21 cellular contexts compared by ENCODE assay signal in the genomic region with DNA sequence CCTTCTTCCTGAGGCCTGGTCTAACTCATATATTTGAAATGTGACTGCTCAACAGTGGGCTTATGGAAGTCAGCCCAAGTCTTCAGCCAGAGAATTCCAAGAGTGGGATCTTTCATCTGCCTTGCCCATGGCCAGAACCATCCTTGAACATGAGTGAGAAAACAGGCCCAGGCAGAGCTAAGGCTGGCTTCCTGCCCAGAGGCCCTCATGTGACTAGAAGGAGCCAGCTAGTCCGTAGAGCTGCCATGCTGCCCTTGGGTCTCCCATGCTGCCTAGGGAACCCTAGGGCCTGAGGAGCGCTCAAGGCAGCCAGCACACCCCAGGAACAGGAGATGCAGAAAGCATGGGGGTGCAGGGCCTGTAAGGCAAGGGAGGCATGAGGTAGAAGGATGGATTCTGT.
DNase-seq lines count a peak whose midpoint lies in the region; FAIRE-seq and TF ChIP-seq lines count a peak whose summit lies in the region.
"Had no signal": no experiment of that assay in that cellular context is flagged by ENCODE, and none has a peak within 500 bp of the region (broad histone marks: within the 10 kb centered on the region; RNA-seq: fewer than 3 reads in every experiment).

No MANE protein-coding gene starts in this region.

- dilution Hi-C loops in mammary epithelial cell (cut with HindIII; ENCODE audit: low sequenced_read_pairs) = no loop called here
- dilution Hi-C loops in keratinocyte (cut with MboI; ENCODE audit: extremely low pct_ligation_motif_present, low sequenced_read_pairs) = no loop called here

- H2BK15ac ChIP-seq in H9 (ENCODE audit: low read depth, low read length) = no peak overlapping the region

- H3K79me2 ChIP-seq in H9 (ENCODE audit: insufficient read depth, low read length) = no peaks in the 10 kb centered on the region
- H3K79me2 ChIP-seq in mammary epithelial cell (ENCODE audit: insufficient read depth, low read length) = no peaks in the 10 kb centered on the region
- no peaks in the 10 kb centered on the region for H3K79me2 ChIP-seq in keratinocyte (ENCODE audit: control insufficient read depth, insufficient read depth, low read length)

- H2AFZ ChIP-seq in H9 (ENCODE audit: low read length) = no peak overlapping the region
- peak overlapping the region; percentile 47 for H2AFZ ChIP-seq in mammary epithelial cell (ENCODE audit: low read depth, low read length)
- H2AFZ ChIP-seq in keratinocyte (ENCODE audit: control insufficient read depth, low read length) = peak overlapping the region; percentile 25

- H4K91ac ChIP-seq in H9 (ENCODE audit: insufficient read length, low read depth, low read length) = no peak overlapping the region

- TF ChIP-seq CTCF in H9 (conservative IDR thresholded peaks at IDR 0.05) = no peak
- TF ChIP-seq CTCF in mammary epithelial cell (conservative IDR thresholded peaks at IDR 0.05 in 1 of 2, IDR thresholded peaks at IDR 0.05 in 1 of 2; ENCODE audit: extremely low read depth in 1 of 2, insufficient read depth in 1 of 2, low read depth in 1 of 2, low read length in 2 of 2) = no peak
- no peak for TF ChIP-seq CTCF in keratinocyte (optimal IDR thresholded peaks at IDR 0.05 in 1 of 3, IDR thresholded peaks at IDR 0.05 in 1 of 3, conservative IDR thresholded peaks at IDR 0.05 in 1 of 3; ENCODE audit: extremely low read depth in 1 of 3, insufficient read depth in 2 of 3, low read length in 3 of 3)
- TF ChIP-seq CTCF in osteocyte (IDR thresholded peaks at IDR 0.05) = no peak

- H3K4me2 ChIP-seq in H9 (ENCODE audit: insufficient read depth, insufficient read length, low read length) = no peak overlapping the region
- peak overlapping the region; percentile 1 for H3K4me2 ChIP-seq in mammary epithelial cell (ENCODE audit: insufficient read depth, low read depth, low read length)
- H3K4me2 ChIP-seq in keratinocyte (ENCODE audit: control insufficient read depth, extremely low read depth, insufficient read depth, low read depth, low read length) = no peak overlapping the region

- H3T11ph ChIP-seq in H9 (ENCODE audit: low read length) = no peak overlapping the region

- H3K4ac ChIP-seq in H9 (ENCODE audit: low read depth, low read length) = no peak overlapping the region

- no peaks in the 10 kb centered on the region for H3K79me1 ChIP-seq in H9 (ENCODE audit: insufficient read depth, low read depth, low read length, poor library complexity, severe bottlenecking)

- H3K9ac ChIP-seq in H9 (ENCODE audit: extremely low read depth, insufficient read length, low read length) (no peak overlapping the region), mammary epithelial cell (ENCODE audit: insufficient read depth, low read length) (no peak overlapping the region), keratinocyte (ENCODE audit: control insufficient read depth, extremely low read depth, insufficient read depth, low read length) (no peak overlapping the region)
- H3K9ac ChIP-seq: BLaER1 had no signal

- H3K27me3 Mint-ChIP-seq in H9 (ENCODE audit: low read depth) = no peaks in the 10 kb centered on the region
- peaks cover 7% of the 10 kb centered on the region for H3K27me3 Mint-ChIP-seq in osteocyte (ENCODE audit: unreplicated experiment)

- no peak overlapping the region for H3K18ac ChIP-seq in H9 (ENCODE audit: insufficient read length, low read depth, low read length)

- H3K23me2 ChIP-seq in H9 (ENCODE audit: insufficient read length, low read depth, low read length, poor library complexity, severe bottlenecking) = no peaks in the 10 kb centered on the region

- H3K56ac ChIP-seq in H9 (ENCODE audit: insufficient read length, low read depth, low read length) = no peak overlapping the region

- in situ Hi-C loops in mammary epithelial cell (cut with MboI; ENCODE audit: low sequenced_read_pairs in 2 of 2) = no loop called here

- H3K23ac ChIP-seq in H9 (ENCODE audit: insufficient read length, low read depth, low read length) = no peak overlapping the region

- DNase-seq in DMS 273 (lab: John Stamatoyannopoulos, UW; ENCODE audit: unreplicated experiment) (peak; percentile 79), H9 (no peak), mammary epithelial cell (peak; percentile 60), keratinocyte (ENCODE audit: low read depth, low spot score) (peak; percentile 5), NCI-H2107 (lab: John Stamatoyannopoulos, UW) (no peak), osteocyte (ENCODE audit: extremely low spot score, unreplicated experiment) (no peak), superior temporal gyrus (ENCODE audit: extremely low spot score) (no peak)
- DNase-seq: activated CD4-positive, CD25-positive, alpha-beta regulatory T cell; activated naive CD4-positive, alpha-beta T cell treated with anti-CD3 and anti-CD28 coated beads, Interleukin-2, amount 10 ng/mL, durations not matched to agents 7 days and 5 days; DND-41; HCEC 1CT; naive thymus-derived CD4-positive, alpha-beta T cell; NCI-H1092 treated with DMSO at 0.1 percent for 48 hours; NCI-H2081; NCI-H526; stomach; transverse colon had no signal

- no peak overlapping the region for H4K8ac ChIP-seq in H9 (replicated peaks; ENCODE audit: insufficient read length, low read depth, low read length)

- H3K4me1 ChIP-seq in H9 (ENCODE audit: insufficient read depth, low read length) (no peaks in the 10 kb centered on the region), mammary epithelial cell (ENCODE audit: insufficient read depth, low read length) (peaks cover 35% of the 10 kb centered on the region), keratinocyte (ENCODE audit: control insufficient read depth, extremely low read depth, insufficient read depth, low read length) (peaks cover 9% of the 10 kb centered on the region)
- H3K4me1 ChIP-seq: SJSA1, stomach, transverse colon had no signal

- H4K5ac ChIP-seq in H9 (ENCODE audit: insufficient read length, low read depth, low read length) = no peak overlapping the region

- H3K36me3 ChIP-seq in mammary epithelial cell (ENCODE audit: insufficient read depth, low read length) (no peaks in the 10 kb centered on the region), keratinocyte (ENCODE audit: control insufficient read depth in 2 of 2, extremely low read depth in 1 of 2, insufficient read depth in 2 of 2, low read length in 2 of 2) (no peaks in the 10 kb centered on the region)
- H3K36me3 ChIP-seq: BLaER1, SJSA1, stomach, transverse colon had no signal

- H3K4me1 Mint-ChIP-seq in H9 (peaks cover 9 to 10% of the 10 kb centered on the region in 2 experiments; a peak in 3 of 4 replicates), osteocyte (ENCODE audit: unreplicated experiment) (no peaks in the 10 kb centered on the region)
- H3K4me1 Mint-ChIP-seq: mesothelial cell of epicardium had no signal

- no peak overlapping the region for H3K14ac ChIP-seq in H9 (ENCODE audit: insufficient read depth, low read length)

- intact Hi-C loops in mammary epithelial cell (cut with micrococcal nuclease) = no loop called here

- BruUV-seq in mammary epithelial cell (replicated peaks; lab: Mats Ljungman, UMichigan) = no TSS peak

- peak; percentile 87 for FAIRE-seq in keratinocyte (lab: Jason Lieb, UNC)
- FAIRE-seq: islet of Langerhans had no signal

- H2BK120ac ChIP-seq in H9 (ENCODE audit: low read depth, low read length, poor library complexity, severe bottlenecking) = no peak overlapping the region

- H3K4me3 Mint-ChIP-seq in H9 = no peak overlapping the region
- H3K4me3 Mint-ChIP-seq in osteocyte (ENCODE audit: unreplicated experiment) = no peak overlapping the region
- H3K4me3 Mint-ChIP-seq: activated naive CD4-positive, alpha-beta T cell treated with anti-CD3 and anti-CD28 coated beads, Interleukin-2, amount 10 ng/mL, durations not matched to agents 7 days and 5 days; mesothelial cell of epicardium; naive thymus-derived CD4-positive, alpha-beta T cell had no signal

- peaks cover 0 to 2% of the 10 kb centered on the region in 2 experiments; a peak in 2 of 5 replicates for H3K9me3 Mint-ChIP-seq in H9
- H3K9me3 Mint-ChIP-seq in osteocyte (ENCODE audit: unreplicated experiment) = no peaks in the 10 kb centered on the region
- H3K9me3 Mint-ChIP-seq: activated naive CD4-positive, alpha-beta T cell treated with anti-CD3 and anti-CD28 coated beads, Interleukin-2, amount 10 ng/mL, durations not matched to agents 7 days and 5 days had no signal

- H2BK12ac ChIP-seq in H9 (ENCODE audit: insufficient read length, low read depth, low read length) = no peak overlapping the region

- CTCF ChIA-PET in mammary epithelial cell (lab: Charles Lee; ENCODE audit: low non-redundant PET) = no interaction called here

- no peak overlapping the region for H2AK5ac ChIP-seq in H9 (ENCODE audit: insufficient read length, low read length)

- H3K27ac ChIP-seq in H9 (ENCODE audit: insufficient read length, low read depth, low read length) (no peak overlapping the region), mammary epithelial cell (ENCODE audit: insufficient read depth, low read depth, low read length) (no peak overlapping the region), keratinocyte (ENCODE audit: control insufficient read depth, insufficient read depth, low read length) (no peak overlapping the region)
- H3K27ac ChIP-seq: BLaER1, SJSA1, stomach, transverse colon had no signal

- no CpG with 5 or more reads among the region's 2 CpGs for WGBS in H9 (ENCODE audit: extremely low coverage, insufficient read length, low lambda C conversion rate)
- 61% methylated on average over 2 of the region's 2 CpGs for WGBS in mammary epithelial cell (ENCODE audit: low coverage, missing lambda C conversion rate)

- H3K9me3 ChIP-seq in H9 (ENCODE audit: control insufficient read depth, low read depth, low read length) = no peaks in the 10 kb centered on the region
- no peaks in the 10 kb centered on the region for H3K9me3 ChIP-seq in mammary epithelial cell (replicated peaks; ENCODE audit: insufficient read depth, low read length)
- H3K9me3 ChIP-seq in keratinocyte (ENCODE audit: control insufficient read depth, low read depth, low read length) = no peaks in the 10 kb centered on the region
- H3K9me3 ChIP-seq: SJSA1, stomach, transverse colon had no signal

- H3K9me1 ChIP-seq in keratinocyte (ENCODE audit: control insufficient read depth, extremely low read depth, insufficient read depth, low read length) = no peaks in the 10 kb centered on the region

- H4K20me1 ChIP-seq in H9 (ENCODE audit: control insufficient read depth, insufficient read depth, insufficient read length) = no peaks in the 10 kb centered on the region
- no peaks in the 10 kb centered on the region for H4K20me1 ChIP-seq in mammary epithelial cell (ENCODE audit: insufficient read depth, low read length)
- H4K20me1 ChIP-seq in keratinocyte (ENCODE audit: control insufficient read depth, extremely low read depth, insufficient read depth, low read length) = no peaks in the 10 kb centered on the region
- H4K20me1 ChIP-seq: BLaER1 had no signal

- H3K36me3 Mint-ChIP-seq in H9 (ENCODE audit: insufficient read depth in 1 of 3, low read depth in 3 of 3) = peaks cover 4 to 14% (median 13%) of the 10 kb centered on the region in 3 experiments; a peak in 5 of 7 replicates
- H3K36me3 Mint-ChIP-seq in osteocyte (ENCODE audit: unreplicated experiment) = no peaks in the 10 kb centered on the region
- H3K36me3 Mint-ChIP-seq: activated naive CD4-positive, alpha-beta T cell treated with anti-CD3 and anti-CD28 coated beads, Interleukin-2, amount 10 ng/mL, durations not matched to agents 7 days and 5 days; naive thymus-derived CD4-positive, alpha-beta T cell had no signal

- peak overlapping the region; percentile 29 to 72 (median 57); a peak in 5 of 7 replicates for H3K27ac Mint-ChIP-seq in H9
- H3K27ac Mint-ChIP-seq in osteocyte (ENCODE audit: unreplicated experiment) = no peak overlapping the region
- H3K27ac Mint-ChIP-seq: activated naive CD4-positive, alpha-beta T cell treated with anti-CD3 and anti-CD28 coated beads, Interleukin-2, amount 10 ng/mL, durations not matched to agents 7 days and 5 days; mesothelial cell of epicardium; naive thymus-derived CD4-positive, alpha-beta T cell had no signal

- no peak overlapping the region for H2BK5ac ChIP-seq in H9 (ENCODE audit: insufficient read length, low read length)

- no peak overlapping the region for H2BK20ac ChIP-seq in H9 (ENCODE audit: low read depth, low read length, poor library complexity, severe bottlenecking)

- H3K27me3 ChIP-seq in H9 (ENCODE audit: insufficient read depth, low read length) (no peaks in the 10 kb centered on the region), mammary epithelial cell (ENCODE audit: insufficient read depth, low read length) (no peaks in the 10 kb centered on the region), keratinocyte (ENCODE audit: control insufficient read depth, extremely low read depth, insufficient read depth, low read length) (no peaks in the 10 kb centered on the region)
- H3K27me3 ChIP-seq: BLaER1, SJSA1, stomach, transverse colon had no signal

- no peak overlapping the region for H3K4me3 ChIP-seq in mammary epithelial cell (replicated peaks in 1 of 3; ENCODE audit: insufficient read depth in 1 of 3, low read depth in 2 of 3, low read length in 3 of 3)
- no peak overlapping the region for H3K4me3 ChIP-seq in keratinocyte (ENCODE audit: control insufficient read depth in 2 of 3, extremely low read depth in 1 of 3, insufficient read depth in 2 of 3, low read depth in 1 of 3, low read length in 3 of 3)
- H3K4me3 ChIP-seq: BLaER1, SJSA1, stomach, transverse colon had no signal

Comparison
In these comparisons a context has a peak if more than half of its experiments do, and no peak if none do; other contexts are left out.
1. DNase-seq: peak in DMS 273 (single experiment), mammary epithelial cell (single experiment) and keratinocyte (single experiment); none in H9 (single experiment), NCI-H2107 (single experiment), osteocyte (single experiment) and superior temporal gyrus (single experiment).